8 cellular contexts compared by ENCODE assay signal in the genomic region with DNA sequence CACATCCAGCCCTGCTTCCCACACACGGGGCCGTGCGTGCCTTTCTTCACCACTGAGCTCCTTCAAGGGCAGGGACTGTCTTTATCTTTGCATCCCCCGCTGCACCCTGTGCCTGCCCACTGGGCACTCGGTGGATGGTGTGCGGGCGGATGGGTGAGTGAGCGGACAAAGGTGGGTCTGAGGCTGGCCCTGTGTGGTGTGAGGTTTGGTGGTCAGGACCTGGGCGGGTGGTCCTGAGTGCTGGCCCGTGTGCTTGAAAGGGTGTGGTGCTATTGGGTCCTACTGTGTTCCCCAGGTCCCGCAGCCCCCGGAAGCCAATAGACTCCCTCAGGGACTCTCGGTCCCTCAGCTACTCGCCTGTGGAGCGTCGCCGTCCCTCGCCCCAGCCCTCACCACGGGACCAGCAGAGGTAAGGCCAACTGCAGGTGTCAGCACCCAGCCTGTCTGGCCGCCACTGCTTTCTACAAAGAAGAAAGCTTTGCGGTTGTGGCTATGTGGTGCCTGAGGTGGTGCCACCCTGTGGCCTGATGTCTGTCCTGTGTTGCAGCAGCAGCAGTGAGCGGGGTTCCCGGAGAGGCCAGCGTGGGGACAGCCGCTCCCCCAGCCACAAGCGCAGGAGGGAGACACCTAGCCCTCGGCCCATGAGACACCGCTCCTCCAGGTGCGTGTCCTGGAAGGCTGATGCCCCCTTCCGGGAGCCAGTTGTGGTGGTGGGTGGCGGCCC. TPM values are rescaled to one million over a fixed set of nuclear protein-coding genes. Genes with fewer than 3 reads are reported as not detected.
A peak's percentile ranks its signal among the peaks of the same experiment; 100 is the strongest.
DNase-seq lines count a peak whose midpoint lies in the region; ATAC-seq and TF ChIP-seq lines count a peak whose summit lies in the region.

No MANE protein-coding gene starts in this region.

- no peaks in the 10 kb centered on the region for H3K9me3 Mint-ChIP-seq in activated T-cell treated with anti-CD3 and anti-CD28 coated beads, Interleukin-2, amount 50 U/mL, for 4 hours
- no peaks in the 10 kb centered on the region for H3K9me3 Mint-ChIP-seq in type B pancreatic cell

- peak overlapping the region; percentile 78 for H3K27ac Mint-ChIP-seq in type B pancreatic cell

- peak; percentile 18 to 21 for ATAC-seq in activated T-cell treated with anti-CD3 and anti-CD28 coated beads, Interleukin-2, amount 50 U/mL, for 4 hours
- ATAC-seq in SK-N-SH treated with all-trans-retinoic acid at 6 μM for 48 hours (peak; percentile 12), GM18498 (IDR thresholded peaks at IDR 0.05; ENCODE audit: unreplicated experiment) (no peak), GM19467 (IDR thresholded peaks at IDR 0.05; ENCODE audit: unreplicated experiment) (no peak)

- H3K27me3 Mint-ChIP-seq in activated T-cell treated with anti-CD3 and anti-CD28 coated beads, Interleukin-2, amount 50 U/mL, for 4 hours (ENCODE audit: low read depth), result no peaks in the 10 kb centered on the region
- no peaks in the 10 kb centered on the region for H3K27me3 Mint-ChIP-seq in type B pancreatic cell

- H3K4me1 Mint-ChIP-seq in activated T-cell treated with anti-CD3 and anti-CD28 coated beads, Interleukin-2, amount 50 U/mL, for 4 hours (ENCODE audit: low read depth), result peaks cover 14% of the 10 kb centered on the region
- peaks cover 6% of the 10 kb centered on the region for H3K4me1 Mint-ChIP-seq in type B pancreatic cell (ENCODE audit: unreplicated experiment)

- DNase-seq in activated T-cell treated with anti-CD3 and anti-CD28 coated beads, Interleukin-2, amount 50 U/mL, for 4 hours, result no peak
- DNase-seq in activated T-cell treated with anti-CD3 and anti-CD28 coated beads, Interleukin-2, amount 50 U/mL, for 48 hours, result no peak
- DNase-seq in iPS-NIHi11 (ENCODE audit: low spot score), result peak; percentile 38
- DNase-seq in type B pancreatic cell (ENCODE audit: extremely low spot score, unreplicated experiment), result no peak
- DNase-seq in NCI-H1417 treated with DMSO at 0.1 percent for 48 hours (lab: John Stamatoyannopoulos, UW), result no peak

- no peak overlapping the region for H3K4me3 Mint-ChIP-seq in activated T-cell treated with anti-CD3 and anti-CD28 coated beads, Interleukin-2, amount 50 U/mL, for 4 hours
- no peak overlapping the region for H3K4me3 Mint-ChIP-seq in type B pancreatic cell

- peaks cover 38% of the 10 kb centered on the region for H3K36me3 Mint-ChIP-seq in activated T-cell treated with anti-CD3 and anti-CD28 coated beads, Interleukin-2, amount 50 U/mL, for 4 hours (ENCODE audit: insufficient read depth)
- H3K36me3 Mint-ChIP-seq in type B pancreatic cell, result peaks cover 34% of the 10 kb centered on the region

- TF ChIP-seq CTCF in type B pancreatic cell (conservative IDR thresholded peaks at IDR 0.05), result no peak

TF ChIP-seq in SK-N-SH treated with all-trans-retinoic acid at 6 μM for 48 hours, 23 proteins besides CTCF, POLR2A, EP300 and RAD21 (continues in another document):
- no peak for TF ChIP-seq OSR1 (CRISPR knock-in tag; IDR thresholded peaks at IDR 0.05)
- no peak for TF ChIP-seq ZFP3 (CRISPR knock-in tag; IDR thresholded peaks at IDR 0.05)
- no peak for TF ChIP-seq TCF4 (CRISPR knock-in tag; IDR thresholded peaks at IDR 0.05; ENCODE audit: borderline replicate concordance)
- no peak for TF ChIP-seq ZNF8 (CRISPR knock-in tag; IDR thresholded peaks at IDR 0.05)
- TF ChIP-seq, protein P1, sequence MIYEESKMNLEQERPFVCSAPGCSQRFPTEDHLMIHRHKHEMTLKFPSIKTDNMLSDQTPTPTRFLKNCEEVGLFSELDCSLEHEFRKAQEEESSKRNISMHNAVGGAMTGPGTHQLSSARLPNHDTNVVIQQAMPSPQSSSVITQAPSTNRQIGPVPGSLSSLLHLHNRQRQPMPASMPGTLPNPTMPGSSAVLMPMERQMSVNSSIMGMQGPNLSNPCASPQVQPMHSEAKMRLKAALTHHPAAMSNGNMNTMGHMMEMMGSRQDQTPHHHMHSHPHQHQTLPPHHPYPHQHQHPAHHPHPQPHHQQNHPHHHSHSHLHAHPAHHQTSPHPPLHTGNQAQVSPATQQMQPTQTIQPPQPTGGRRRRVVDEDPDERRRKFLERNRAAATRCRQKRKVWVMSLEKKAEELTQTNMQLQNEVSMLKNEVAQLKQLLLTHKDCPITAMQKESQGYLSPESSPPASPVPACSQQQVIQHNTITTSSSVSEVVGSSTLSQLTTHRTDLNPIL (CRISPR knock-in tag; IDR thresholded peaks at IDR 0.05; ENCODE audit: low read depth), result no peak
- TF ChIP-seq ZC3H10 (CRISPR knock-in tag; IDR thresholded peaks at IDR 0.05), result no peak
- no peak for TF ChIP-seq TOX (CRISPR knock-in tag; IDR thresholded peaks at IDR 0.05; ENCODE audit: borderline replicate concordance)
- TF ChIP-seq RARB (CRISPR knock-in tag; IDR thresholded peaks at IDR 0.05), result no peak
- no peak for TF ChIP-seq CSDC2 (CRISPR knock-in tag; IDR thresholded peaks at IDR 0.05)
- TF ChIP-seq, protein P2, sequence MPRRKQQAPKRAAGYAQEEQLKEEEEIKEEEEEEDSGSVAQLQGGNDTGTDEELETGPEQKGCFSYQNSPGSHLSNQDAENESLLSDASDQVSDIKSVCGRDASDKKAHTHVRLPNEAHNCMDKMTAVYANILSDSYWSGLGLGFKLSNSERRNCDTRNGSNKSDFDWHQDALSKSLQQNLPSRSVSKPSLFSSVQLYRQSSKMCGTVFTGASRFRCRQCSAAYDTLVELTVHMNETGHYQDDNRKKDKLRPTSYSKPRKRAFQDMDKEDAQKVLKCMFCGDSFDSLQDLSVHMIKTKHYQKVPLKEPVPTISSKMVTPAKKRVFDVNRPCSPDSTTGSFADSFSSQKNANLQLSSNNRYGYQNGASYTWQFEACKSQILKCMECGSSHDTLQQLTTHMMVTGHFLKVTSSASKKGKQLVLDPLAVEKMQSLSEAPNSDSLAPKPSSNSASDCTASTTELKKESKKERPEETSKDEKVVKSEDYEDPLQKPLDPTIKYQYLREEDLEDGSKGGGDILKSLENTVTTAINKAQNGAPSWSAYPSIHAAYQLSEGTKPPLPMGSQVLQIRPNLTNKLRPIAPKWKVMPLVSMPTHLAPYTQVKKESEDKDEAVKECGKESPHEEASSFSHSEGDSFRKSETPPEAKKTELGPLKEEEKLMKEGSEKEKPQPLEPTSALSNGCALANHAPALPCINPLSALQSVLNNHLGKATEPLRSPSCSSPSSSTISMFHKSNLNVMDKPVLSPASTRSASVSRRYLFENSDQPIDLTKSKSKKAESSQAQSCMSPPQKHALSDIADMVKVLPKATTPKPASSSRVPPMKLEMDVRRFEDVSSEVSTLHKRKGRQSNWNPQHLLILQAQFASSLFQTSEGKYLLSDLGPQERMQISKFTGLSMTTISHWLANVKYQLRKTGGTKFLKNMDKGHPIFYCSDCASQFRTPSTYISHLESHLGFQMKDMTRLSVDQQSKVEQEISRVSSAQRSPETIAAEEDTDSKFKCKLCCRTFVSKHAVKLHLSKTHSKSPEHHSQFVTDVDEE (CRISPR knock-in tag; IDR thresholded peaks at IDR 0.05), result no peak
- TF ChIP-seq, protein P3, sequence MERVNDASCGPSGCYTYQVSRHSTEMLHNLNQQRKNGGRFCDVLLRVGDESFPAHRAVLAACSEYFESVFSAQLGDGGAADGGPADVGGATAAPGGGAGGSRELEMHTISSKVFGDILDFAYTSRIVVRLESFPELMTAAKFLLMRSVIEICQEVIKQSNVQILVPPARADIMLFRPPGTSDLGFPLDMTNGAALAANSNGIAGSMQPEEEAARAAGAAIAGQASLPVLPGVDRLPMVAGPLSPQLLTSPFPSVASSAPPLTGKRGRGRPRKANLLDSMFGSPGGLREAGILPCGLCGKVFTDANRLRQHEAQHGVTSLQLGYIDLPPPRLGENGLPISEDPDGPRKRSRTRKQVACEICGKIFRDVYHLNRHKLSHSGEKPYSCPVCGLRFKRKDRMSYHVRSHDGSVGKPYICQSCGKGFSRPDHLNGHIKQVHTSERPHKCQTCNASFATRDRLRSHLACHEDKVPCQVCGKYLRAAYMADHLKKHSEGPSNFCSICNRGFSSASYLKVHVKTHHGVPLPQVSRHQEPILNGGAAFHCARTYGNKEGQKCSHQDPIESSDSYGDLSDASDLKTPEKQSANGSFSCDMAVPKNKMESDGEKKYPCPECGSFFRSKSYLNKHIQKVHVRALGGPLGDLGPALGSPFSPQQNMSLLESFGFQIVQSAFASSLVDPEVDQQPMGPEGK (CRISPR knock-in tag; IDR thresholded peaks at IDR 0.05; ENCODE audit: borderline replicate concordance), result no peak
- no peak for TF ChIP-seq POU6F1 (CRISPR knock-in tag; IDR thresholded peaks at IDR 0.05; ENCODE audit: borderline replicate concordance, low read depth)
- TF ChIP-seq GLIS3 (CRISPR knock-in tag; IDR thresholded peaks at IDR 0.05), result no peak
- TF ChIP-seq ZNF565 (CRISPR knock-in tag; conservative IDR thresholded peaks at IDR 0.05; ENCODE audit: low read depth), result no peak
- TF ChIP-seq SNAI2 (CRISPR knock-in tag; IDR thresholded peaks at IDR 0.05), result no peak
- no peak for TF ChIP-seq ISL1 (CRISPR knock-in tag; IDR thresholded peaks at IDR 0.05)

RNA-seq across cellular contexts. Expression of gene ELOB, which starts 6.9 kb away (rescaled TPM):
- 100 to 1,000 TPM; 223 to 320 (median 298) TPM for total RNA-seq in activated T-cell treated with anti-CD3 and anti-CD28 coated beads, Interleukin-2, amount 50 U/mL, for 4 hours
- total RNA-seq in type B pancreatic cell (ENCODE audit: low replicate concordance), result 237 and 243 TPM in 2 replicates

RNA-seq across cellular contexts. Expression of gene PRSS33, which starts 17.1 kb away (rescaled TPM):
- total RNA-seq in activated T-cell treated with anti-CD3 and anti-CD28 coated beads, Interleukin-2, amount 50 U/mL, for 4 hours, result under 1 TPM in 2 of 3 donors, not detected in 1; 0.13 to 0.32 TPM
- total RNA-seq in type B pancreatic cell (ENCODE audit: low replicate concordance), result 0.39 and 2.4 TPM in 2 replicates

RNA-seq across cellular contexts. Expression of gene SRRM2, which starts 17.8 kb away (rescaled TPM):
- 100 to 1,000 TPM; 537 to 551 (median 548) TPM for total RNA-seq in activated T-cell treated with anti-CD3 and anti-CD28 coated beads, Interleukin-2, amount 50 U/mL, for 4 hours
- 620 and 749 TPM in 2 replicates for total RNA-seq in type B pancreatic cell (ENCODE audit: low replicate concordance)

RNA-seq across cellular contexts. Expression of gene PRSS41, which starts 28.1 kb away (rescaled TPM):
- not detected for total RNA-seq in activated T-cell treated with anti-CD3 and anti-CD28 coated beads, Interleukin-2, amount 50 U/mL, for 4 hours
- not detected in 2 replicates for total RNA-seq in type B pancreatic cell (ENCODE audit: low replicate concordance)

RNA-seq across cellular contexts. Expression of gene PRSS21, which starts 46.8 kb away (rescaled TPM):
- 10 to 100 TPM in 2 of 3 donors, 1 to 10 TPM in 1; 8.9 to 16.1 (median 13.2) TPM for total RNA-seq in activated T-cell treated with anti-CD3 and anti-CD28 coated beads, Interleukin-2, amount 50 U/mL, for 4 hours
- not detected in 2 replicates for total RNA-seq in type B pancreatic cell (ENCODE audit: low replicate concordance)

Comparison
In these comparisons a context has a peak if more than half of its experiments do, and no peak if none do; other contexts are left out.
1. ATAC-seq: peak in activated T-cell treated with anti-CD3 and anti-CD28 coated beads, Interleukin-2, amount 50 U/mL, for 4 hours (2 of 2) and SK-N-SH treated with all-trans-retinoic acid at 6 μM for 48 hours (single experiment); none in GM18498 (single experiment) and GM19467 (single experiment).